19 cellular contexts compared by ENCODE assay signal in genomic region chr9:137020771-137021573, GRCh38. TPM values are rescaled to one million over a fixed set of nuclear protein-coding genes. Genes with fewer than 3 reads are reported as not detected.
"Had no signal": no experiment of that assay in that cellular context is flagged by ENCODE, and none has a peak within 500 bp of the region (broad histone marks: within the 10 kb centered on the region; RNA-seq: fewer than 3 reads in every experiment).

No MANE protein-coding gene starts in this region.

- H3K9ac ChIP-seq: neural progenitor cell had no signal

- H2AFZ ChIP-seq: neural progenitor cell had no signal

- H3K27ac ChIP-seq: esophagus squamous epithelium, lower lobe of right lung, neural progenitor cell, pancreas, thoracic aorta had no signal

- H3K27me3 ChIP-seq: esophagus squamous epithelium, neural progenitor cell, pancreas had no signal

- H3K4me2 ChIP-seq: neural progenitor cell had no signal

- H3K4me3 ChIP-seq: esophagus squamous epithelium, lower lobe of right lung, neural progenitor cell, pancreas, thoracic aorta had no signal

- H3K36me3 ChIP-seq: neural progenitor cell had no signal

- FAIRE-seq: bronchial epithelial cell, pancreas had no signal

- DNase-seq: activated CD8-positive, alpha-beta memory T cell treated with anti-CD3 and anti-CD28 coated beads, Interleukin-2, amount 50 U/mL, for 4 hours; activated CD8-positive, alpha-beta T cell treated with anti-CD3 and anti-CD28 coated beads for 36 hours; activated T-cell treated with anti-CD3 and anti-CD28 coated beads, Interleukin-2, amount 50 U/mL, for 72 hours; aorta; esophagus squamous epithelium; foreskin fibroblast; glutamatergic neuron; left cardiac atrium; lower lobe of right lung; midbrain; pancreas; stimulated activated CD4-positive, alpha-beta T cell treated with anti-CD3 and anti-CD28 coated beads, Interleukin-4, amount 100 ng/mL, for 1 hour; stimulated activated CD8-positive, alpha-beta memory T cell treated with anti-CD3 and anti-CD28 coated beads, Interleukin-4, amount 100 ng/mL, for 48 hours had no signal

- H3K9me3 ChIP-seq: esophagus squamous epithelium, lower lobe of right lung, pancreas, thoracic aorta had no signal

RNA-seq across cellular contexts. Expression of gene FUT7, which starts 10.9 kb away (rescaled TPM):
- total RNA-seq: bronchial epithelial cell, chondrocyte, renal cortical epithelial cell, thoracic aorta, ureter had no signal
- polyA plus RNA-seq: aorta had no signal

RNA-seq across cellular contexts. Expression of gene CLIC3, which starts 24.6 kb away (rescaled TPM):
- total RNA-seq: activated CD8-positive, alpha-beta T cell treated with anti-CD3 and anti-CD28 coated beads for 36 hours had no signal
